In the genomic region with DNA sequence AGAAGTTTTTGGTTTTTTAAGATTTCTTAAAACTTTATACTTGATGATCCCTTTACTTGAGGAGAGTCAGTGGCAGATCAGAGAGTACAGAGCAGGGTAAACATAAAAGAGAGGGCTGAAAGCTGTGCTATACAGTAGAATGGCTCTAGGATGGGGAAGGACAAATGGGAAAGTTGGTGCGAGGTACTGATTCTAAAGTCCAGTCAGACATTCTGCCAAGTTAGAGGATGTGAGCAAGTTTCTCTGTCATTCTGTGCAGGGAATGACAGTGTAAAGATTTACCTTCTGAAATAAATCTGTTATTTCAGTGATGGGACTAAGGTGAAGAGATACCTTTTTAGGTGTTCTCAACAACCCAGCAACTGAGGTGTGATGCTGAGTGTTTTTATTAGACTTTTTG, we compare ENCODE assay signal across 21 cellular contexts.
"Had no signal": no experiment of that assay in that cellular context is flagged by ENCODE, and none has a peak within 500 bp of the region (broad histone marks: within the 10 kb centered on the region; RNA-seq: fewer than 3 reads in every experiment).

No MANE protein-coding gene starts in this region.

- DNase-seq: colonic mucosa; cortex of kidney; effector CD8-positive, alpha-beta T cell; effector memory CD8-positive, alpha-beta T cell; foreskin keratinocyte; heart left ventricle; hippocampal formation; left cardiac atrium; left ventricle myocardium inferior; lower lobe of right lung; mesenchymal stem cell; mucosa of descending colon; naive B cell had no signal

- H3K4me1 Mint-ChIP-seq: naive B cell had no signal

- H3K27ac ChIP-seq: colonic mucosa, esophagus muscularis mucosa, foreskin keratinocyte, gastroesophageal sphincter, heart left ventricle, left ventricle myocardium inferior, lower lobe of right lung had no signal

- H3K36me3 Mint-ChIP-seq: mesothelial cell of epicardium, naive B cell had no signal

- H3K4me3 ChIP-seq: colonic mucosa, esophagus muscularis mucosa, gastroesophageal sphincter, heart left ventricle, left ventricle myocardium inferior, lower lobe of right lung, mucosa of descending colon had no signal

- H3K27ac Mint-ChIP-seq: dendritic cell treated with granulocyte-macrophage colony-stimulating factor and Interleukin-4, amounts not matched to agents 40 ng/mL and 50 ng/mL, for 4 days; effector memory CD8-positive, alpha-beta T cell; mesothelial cell of epicardium had no signal

- H3K4me1 ChIP-seq: colonic mucosa, esophagus muscularis mucosa, foreskin keratinocyte, gastroesophageal sphincter had no signal

- FAIRE-seq: endothelial cell of umbilical vein, frontal cortex, islet of Langerhans, keratinocyte had no signal

- ATAC-seq: effector memory CD8-positive, alpha-beta T cell; foreskin keratinocyte; gastroesophageal sphincter; heart left ventricle; left cardiac atrium; lower lobe of right lung; mucosa of descending colon had no signal

- H3K4me3 Mint-ChIP-seq: dendritic cell treated with granulocyte-macrophage colony-stimulating factor and Interleukin-4, amounts not matched to agents 40 ng/mL and 50 ng/mL, for 4 days; effector memory CD8-positive, alpha-beta T cell; mesothelial cell of epicardium; naive B cell had no signal

- H3K9me3 Mint-ChIP-seq: dendritic cell treated with granulocyte-macrophage colony-stimulating factor and Interleukin-4, amounts not matched to agents 40 ng/mL and 50 ng/mL, for 4 days; effector memory CD8-positive, alpha-beta T cell; mesothelial cell of epicardium had no signal

- H3K36me3 ChIP-seq: colonic mucosa, esophagus muscularis mucosa, gastroesophageal sphincter, heart left ventricle, left ventricle myocardium inferior, lower lobe of right lung had no signal

- H3K27me3 Mint-ChIP-seq: dendritic cell treated with granulocyte-macrophage colony-stimulating factor and Interleukin-4, amounts not matched to agents 40 ng/mL and 50 ng/mL, for 4 days; effector memory CD8-positive, alpha-beta T cell had no signal

- H3K9me3 ChIP-seq: colonic mucosa, esophagus muscularis mucosa, gastroesophageal sphincter, heart left ventricle, left ventricle myocardium inferior, lower lobe of right lung, mucosa of descending colon had no signal

- H3K27me3 ChIP-seq: colonic mucosa, esophagus muscularis mucosa, foreskin keratinocyte, gastroesophageal sphincter, heart left ventricle had no signal
